In the genomic region with DNA sequence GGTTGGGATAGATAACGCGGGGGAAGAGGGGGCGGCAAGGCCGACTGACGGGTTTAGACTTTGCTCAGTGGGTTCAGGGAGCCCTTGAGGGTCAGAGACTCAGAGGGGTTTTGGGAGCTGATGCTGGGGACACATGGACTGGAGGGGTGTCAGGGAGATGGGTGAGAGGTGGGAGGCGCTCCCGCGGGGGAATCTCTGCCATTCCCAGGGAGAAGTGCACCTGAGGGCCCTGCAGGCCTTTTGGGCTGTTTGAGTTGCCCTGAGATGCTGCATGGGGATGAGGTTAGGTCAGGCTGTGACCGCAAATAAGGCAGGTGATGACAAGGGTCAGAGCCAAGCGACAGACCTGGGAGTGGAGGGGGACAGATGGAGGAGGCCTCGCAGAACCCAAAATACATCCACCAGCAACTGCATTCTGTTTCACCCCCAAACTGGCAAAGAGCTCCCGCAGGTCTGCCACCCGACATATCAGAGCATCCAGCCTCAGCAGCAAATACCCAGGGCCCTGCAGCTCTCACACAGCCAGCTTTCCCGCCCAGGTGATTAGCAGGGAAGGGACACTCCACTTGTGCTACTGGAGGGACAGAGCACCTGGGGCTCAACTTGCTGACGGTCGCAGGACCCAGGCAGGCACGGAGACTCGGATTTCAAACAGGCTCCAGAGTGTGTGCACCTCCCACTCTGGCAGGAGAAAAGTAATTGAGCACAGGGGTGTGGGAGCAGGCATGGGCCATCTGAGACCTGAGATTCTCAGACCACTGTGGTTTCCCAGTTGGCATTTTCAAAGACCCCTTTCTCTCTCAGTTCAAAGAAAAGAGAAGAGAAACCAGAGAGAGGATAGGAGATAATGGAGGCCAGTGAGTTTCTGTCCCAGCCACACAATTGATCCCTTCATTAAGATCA, we compare ENCODE assay signal across 14 cellular contexts. TPM values are rescaled to one million over a fixed set of nuclear protein-coding genes. Genes with fewer than 3 reads are reported as not detected.
DNase-seq lines count a peak whose midpoint lies in the region; ATAC-seq and TF ChIP-seq lines count a peak whose summit lies in the region.
"Had no signal": no experiment of that assay in that cellular context is flagged by ENCODE, and none has a peak within 500 bp of the region (broad histone marks: within the 10 kb centered on the region; RNA-seq: fewer than 3 reads in every experiment).

No MANE protein-coding gene starts in this region.

- DNase-seq in breast epithelium (ENCODE audit: low spot score in 2 of 2) (no peak), mammary epithelial cell (no peak), caudate nucleus (lab: John Stamatoyannopoulos, UW) (peak in 1 of 61 donors; percentile 45), myocyte (ENCODE audit: low read depth) (peak; percentile 65), upper lobe of left lung (peak in 1 of 2 donors; percentile 38), activated T-cell treated with anti-CD3 and anti-CD28 coated beads for 4 hours (no peak), NOMO-1 (lab: John Stamatoyannopoulos, UW; ENCODE audit: unreplicated experiment in 2 of 2) (no peak), SHP77 treated with DMSO at 0.1 percent for 48 hours (lab: John Stamatoyannopoulos, UW) (no peak)
- DNase-seq: activated CD4-positive, alpha-beta T cell treated with anti-CD3 and anti-CD28 coated beads for 48 hours; activated naive CD4-positive, alpha-beta T cell treated with anti-CD3 and anti-CD28 coated beads, Interleukin-2, amount 10 ng/mL, durations not matched to agents 7 days and 5 days; cortex of kidney; foreskin melanocyte; MG63; NCI-H524 had no signal

- no peak for TF ChIP-seq EP300 in upper lobe of left lung (IDR thresholded peaks at IDR 0.05)

- H3K4me3 ChIP-seq in breast epithelium (no peak overlapping the region), mammary epithelial cell (replicated peaks in 1 of 3; ENCODE audit: insufficient read depth in 1 of 3, low read depth in 2 of 3, low read length in 3 of 3) (no peak overlapping the region), upper lobe of left lung (no peak overlapping the region)
- H3K4me3 ChIP-seq: MG63 had no signal

- no peak for TF ChIP-seq CTCF in breast epithelium (IDR thresholded peaks at IDR 0.05)
- no peak for TF ChIP-seq CTCF in mammary epithelial cell (conservative IDR thresholded peaks at IDR 0.05 in 1 of 2, IDR thresholded peaks at IDR 0.05 in 1 of 2; ENCODE audit: extremely low read depth in 1 of 2, insufficient read depth in 1 of 2, low read depth in 1 of 2, low read length in 2 of 2)
- no peak for TF ChIP-seq CTCF in upper lobe of left lung (IDR thresholded peaks at IDR 0.05)

- no peak overlapping the region for H2AFZ ChIP-seq in mammary epithelial cell (ENCODE audit: low read depth, low read length)

- dilution Hi-C loops in mammary epithelial cell (cut with HindIII; ENCODE audit: low sequenced_read_pairs) = no loop called here

- no TSS peak for BruUV-seq in mammary epithelial cell (replicated peaks; lab: Mats Ljungman, UMichigan)

- H3K4me1 ChIP-seq in breast epithelium (peaks cover 0 to 6% of the 10 kb centered on the region in 2 donors), mammary epithelial cell (ENCODE audit: insufficient read depth, low read length) (no peaks in the 10 kb centered on the region), upper lobe of left lung (peaks cover 4 to 15% (median 12%) of the 10 kb centered on the region in 4 donors)

- in situ Hi-C loops in mammary epithelial cell (cut with MboI; ENCODE audit: low sequenced_read_pairs in 2 of 2) = no loop called here

- TF ChIP-seq POLR2A in breast epithelium (IDR thresholded peaks at IDR 0.05) (no peak), upper lobe of left lung (IDR thresholded peaks at IDR 0.05) (no peak)

- H3K9ac ChIP-seq in mammary epithelial cell (ENCODE audit: insufficient read depth, low read length) = no peak overlapping the region

- H3K27ac ChIP-seq in breast epithelium = peak overlapping the region; percentile 64 to 82
- no peak overlapping the region for H3K27ac ChIP-seq in mammary epithelial cell (ENCODE audit: insufficient read depth, low read depth, low read length)
- H3K27ac ChIP-seq in caudate nucleus (ENCODE audit: low read depth, low read length) = peak overlapping the region; percentile 74
- peak overlapping the region; percentile 52 to 75 (median 62) for H3K27ac ChIP-seq in upper lobe of left lung

- H3K27me3 ChIP-seq in breast epithelium (no peaks in the 10 kb centered on the region), mammary epithelial cell (ENCODE audit: insufficient read depth, low read length) (no peaks in the 10 kb centered on the region), upper lobe of left lung (no peaks in the 10 kb centered on the region)
- H3K27me3 ChIP-seq: MG63 had no signal

- H3K4me2 ChIP-seq in mammary epithelial cell (ENCODE audit: insufficient read depth, low read depth, low read length) = no peak overlapping the region

- H4K20me1 ChIP-seq in mammary epithelial cell (ENCODE audit: insufficient read depth, low read length) = no peaks in the 10 kb centered on the region

- WGBS in mammary epithelial cell (ENCODE audit: low coverage, missing lambda C conversion rate) = 70% methylated on average over 17 of the region's 18 CpGs
- 82 to 90% methylated on average over 13 to 18 of the region's 18 CpGs for WGBS in upper lobe of left lung, 2 donors

- H3K36me3 ChIP-seq in breast epithelium (no peaks in the 10 kb centered on the region), mammary epithelial cell (ENCODE audit: insufficient read depth, low read length) (no peaks in the 10 kb centered on the region), upper lobe of left lung (peaks cover 0 to 4% (median 0%) of the 10 kb centered on the region in 4 donors)
- H3K36me3 ChIP-seq: MG63 had no signal

- no peaks in the 10 kb centered on the region for H3K79me2 ChIP-seq in mammary epithelial cell (ENCODE audit: insufficient read depth, low read length)

- no peak for ATAC-seq in upper lobe of left lung (ENCODE audit: low FRiP score in 2 of 2)

- CTCF ChIA-PET in mammary epithelial cell (lab: Charles Lee; ENCODE audit: low non-redundant PET) = no interaction called here

- H3K9me3 ChIP-seq in breast epithelium = no peaks in the 10 kb centered on the region
- no peaks in the 10 kb centered on the region for H3K9me3 ChIP-seq in mammary epithelial cell (replicated peaks; ENCODE audit: insufficient read depth, low read length)
- no peaks in the 10 kb centered on the region for H3K9me3 ChIP-seq in upper lobe of left lung
- H3K9me3 ChIP-seq: MG63 had no signal

- intact Hi-C loops in breast epithelium (cut with DNase I; ENCODE audit: low total_unique reads) (no loop called here), mammary epithelial cell (cut with micrococcal nuclease) (no loop called here)

RNA-seq across cellular contexts. Expression of a gene that starts 26.4 kb away (rescaled TPM):
- total RNA-seq in breast epithelium (10 to 100 TPM; 10.4 to 15.4 (median 13.9) TPM), mammary epithelial cell (under 1 TPM in 1 of 2 donors, not detected in 1; 0.19 TPM), myocyte (48.8 and 60.3 TPM in 2 replicates), upper lobe of left lung (10 to 100 TPM in 1 of 6 donors, 1 to 10 TPM in 5; 4.4 to 12.6 (median 8.8) TPM)
- 0.08 TPM for polyA plus RNA-seq in mammary epithelial cell
- polyA minus RNA-seq in mammary epithelial cell = not detected
- polyA plus RNA-seq in myocyte (2012) = 48.2 TPM

Comparison
In these comparisons a context has a peak if more than half of its experiments do, and no peak if none do; other contexts are left out.
1. RNA of a gene that starts 26.4 kb away (total RNA-seq): 48.8 to 60.3 TPM in myocyte, 10.4 to 15.4 TPM in breast epithelium and 4.4 to 12.6 TPM in upper lobe of left lung; 0.19 TPM in mammary epithelial cell; every median in the first group is over 4 times any median in the second.